ENCODE assay signal across 12 cellular contexts in the genomic region with DNA sequence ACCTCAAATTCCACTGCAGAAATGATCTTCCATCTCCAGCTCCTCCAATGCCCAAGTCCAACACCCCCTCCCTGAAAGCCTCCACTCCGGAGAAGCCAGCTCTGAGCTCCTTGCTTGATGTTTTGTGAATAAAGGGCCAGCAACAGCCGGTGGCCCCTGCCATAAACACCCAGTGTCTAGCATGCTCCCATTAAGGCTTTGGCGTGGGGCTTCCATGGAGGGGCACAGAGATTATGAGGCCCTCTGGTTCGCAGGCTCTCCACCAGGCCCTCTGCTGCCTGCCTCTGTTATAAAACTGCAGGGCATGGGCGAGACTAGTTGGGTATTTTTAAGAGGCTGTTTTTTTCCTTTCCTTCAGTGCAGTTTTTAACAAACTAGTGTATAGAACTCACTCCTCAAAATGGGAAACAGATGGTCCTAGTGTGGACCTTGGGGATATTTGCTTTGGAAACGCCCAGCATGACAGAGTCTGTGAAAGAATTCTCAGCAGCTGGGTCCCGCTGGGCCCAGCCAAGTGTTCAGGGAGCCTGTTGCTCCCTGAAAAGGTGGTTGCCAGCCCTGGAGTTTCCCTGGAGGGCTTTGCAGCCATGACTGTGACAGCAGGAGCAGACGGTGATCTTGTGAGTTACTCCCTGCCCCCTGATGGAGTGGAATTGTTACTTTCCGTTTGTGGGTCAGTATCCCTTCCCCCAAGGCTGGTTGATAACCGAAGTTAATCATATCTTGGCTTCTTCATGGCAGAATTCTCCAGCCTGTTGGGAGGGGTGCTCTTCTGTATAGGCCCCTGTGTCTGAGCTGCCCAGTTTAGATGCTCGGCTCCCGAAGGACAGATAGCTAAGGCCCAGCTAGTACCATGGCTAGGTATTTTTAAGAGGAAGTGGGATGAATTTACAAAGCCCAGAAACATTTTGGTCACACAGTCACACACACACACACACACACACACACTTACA.
A peak's percentile ranks its signal among the peaks of the same experiment; 100 is the strongest.
DNase-seq lines count a peak whose midpoint lies in the region; ATAC-seq, FAIRE-seq and TF ChIP-seq lines count a peak whose summit lies in the region.
"Had no signal": no experiment of that assay in that cellular context is flagged by ENCODE, and none has a peak within 500 bp of the region (broad histone marks: within the 10 kb centered on the region; RNA-seq: fewer than 3 reads in every experiment).

No MANE protein-coding gene starts in this region.

- H3K27ac Mint-ChIP-seq in brain: peak overlapping the region; percentile 66 to 92 (median 84)
- H3K27ac Mint-ChIP-seq: activated naive CD8-positive, alpha-beta T cell; T-helper 1 cell treated with Interleukin-12 subunit alpha and Interleukin-12 subunit beta and Interleukin-4 antibody, amounts not matched to agents 30 μg/mL and 1 μg/mL, for 36 hours had no signal

- H3K4me1 Mint-ChIP-seq in brain: peaks cover 25% of the 10 kb centered on the region

- peak overlapping the region; percentile 20 to 68 (median 55) for H3K4me3 Mint-ChIP-seq in brain
- H3K4me3 Mint-ChIP-seq: activated naive CD8-positive, alpha-beta T cell; T-helper 1 cell treated with Interleukin-12 subunit alpha and Interleukin-12 subunit beta and Interleukin-4 antibody, amounts not matched to agents 30 μg/mL and 1 μg/mL, for 36 hours had no signal

- H3K27me3 Mint-ChIP-seq in brain: peaks cover 4% of the 10 kb centered on the region
- H3K27me3 Mint-ChIP-seq: activated naive CD8-positive, alpha-beta T cell had no signal

- intact Hi-C loops in right cardiac atrium (cut with DNase I): no loop called here
- intact Hi-C loops in kidney (cut with DNase I): no loop called here

- no peak overlapping the region for H3K9ac ChIP-seq in skeletal muscle tissue (ENCODE audit: low read depth in 1 of 3, low read length in 3 of 3)
- H3K9ac ChIP-seq in kidney (ENCODE audit: low read length in 2 of 2): no peak overlapping the region

- H3K27me3 ChIP-seq in right cardiac atrium (ENCODE audit: control insufficient read depth, insufficient read depth) (no peaks in the 10 kb centered on the region), skeletal muscle tissue (ENCODE audit: control insufficient read depth in 3 of 3, insufficient read depth in 3 of 3, low read length in 3 of 3) (peaks cover 0 to 3% (median 0%) of the 10 kb centered on the region in 3 donors)

- H3K36me3 ChIP-seq in skeletal muscle tissue (ENCODE audit: control insufficient read depth in 3 of 3, insufficient read depth in 3 of 3, low read length in 3 of 3) (no peaks in the 10 kb centered on the region), kidney (ENCODE audit: control insufficient read depth in 1 of 2, insufficient read depth in 2 of 2, low read length in 2 of 2) (no peaks in the 10 kb centered on the region)

- H3K4me1 ChIP-seq in right cardiac atrium (ENCODE audit: control insufficient read depth, insufficient read depth, low read length): peaks cover 4% of the 10 kb centered on the region
- peaks cover 5 to 14% (median 11%) of the 10 kb centered on the region in 3 donors for H3K4me1 ChIP-seq in skeletal muscle tissue (ENCODE audit: control insufficient read depth in 3 of 3, insufficient read depth in 3 of 3, low read length in 3 of 3)
- H3K4me1 ChIP-seq in kidney (ENCODE audit: control insufficient read depth in 1 of 2, insufficient read depth in 1 of 2, low read depth in 1 of 2, low read length in 2 of 2): peaks cover 0 to 6% of the 10 kb centered on the region in 2 donors

- peak overlapping the region; percentile 51 for H3K27ac ChIP-seq in right cardiac atrium (ENCODE audit: low read length)
- peak overlapping the region; percentile 64 for H3K27ac ChIP-seq in skeletal muscle tissue (ENCODE audit: low read depth, low read length)
- H3K27ac ChIP-seq in kidney (ENCODE audit: low read depth in 2 of 2, low read length in 2 of 2): no peak overlapping the region
- H3K27ac ChIP-seq: C4-2B had no signal

- peaks cover 20% of the 10 kb centered on the region for H3K36me3 Mint-ChIP-seq in brain

- H3K9me3 ChIP-seq in right cardiac atrium (ENCODE audit: control insufficient read depth, low read length) (no peaks in the 10 kb centered on the region), skeletal muscle tissue (ENCODE audit: control insufficient read depth in 3 of 3, low read length in 3 of 3) (peaks cover 0 to 7% (median 0%) of the 10 kb centered on the region in 3 donors), kidney (ENCODE audit: control insufficient read depth in 1 of 2, low read length in 2 of 2) (peaks cover 2 to 12% of the 10 kb centered on the region in 2 donors)

- FAIRE-seq in kidney (lab: Jason Lieb, UNC) (no peak), HTR-8/SVneo (lab: Jason Lieb, UNC) (no peak)
- FAIRE-seq: keratinocyte had no signal

- H3K9me3 Mint-ChIP-seq in brain: peaks cover 21 to 36% (median 32%) of the 10 kb centered on the region in 5 experiments

- no peak for TF ChIP-seq CTCF in brain (conservative IDR thresholded peaks at IDR 0.05)
- TF ChIP-seq CTCF in kidney (IDR thresholded peaks at IDR 0.05; ENCODE audit: borderline replicate concordance, extremely low read depth, insufficient read depth): no peak

- peak; percentile 87 to 88 for ATAC-seq in right cardiac atrium

- DNase-seq in Daoy (ENCODE audit: low read depth): peak; percentile 4
- DNase-seq in right cardiac atrium: peak; percentile 80 to 89 (median 87)
- no peak for DNase-seq in kidney
- DNase-seq in COR-L47 (lab: John Stamatoyannopoulos, UW): no peak
- DNase-seq in HT-29 (ENCODE audit: low spot score): no peak
- DNase-seq in HTR-8/SVneo (ENCODE audit: insufficient read length, low spot score): no peak

- no peak overlapping the region for H3K4me3 ChIP-seq in right cardiac atrium (ENCODE audit: low read length)
- H3K4me3 ChIP-seq in skeletal muscle tissue (ENCODE audit: low read length in 3 of 3): no peak overlapping the region
- no peak overlapping the region for H3K4me3 ChIP-seq in kidney (ENCODE audit: low read length in 2 of 2)

- 53% methylated on average over 12 of the region's 12 CpGs for WGBS in right cardiac atrium

Comparison
In these comparisons a context has a peak if more than half of its experiments do, and no peak if none do; other contexts are left out.
1. DNase-seq: peak in Daoy (single experiment) and right cardiac atrium (3 of 3); none in kidney (single experiment), COR-L47 (single experiment), HT-29 (single experiment) and HTR-8/SVneo (single experiment).
2. H3K27ac ChIP-seq: peak in right cardiac atrium (single experiment) and skeletal muscle tissue (single experiment); none in kidney (0 of 2).